In the genomic region with DNA sequence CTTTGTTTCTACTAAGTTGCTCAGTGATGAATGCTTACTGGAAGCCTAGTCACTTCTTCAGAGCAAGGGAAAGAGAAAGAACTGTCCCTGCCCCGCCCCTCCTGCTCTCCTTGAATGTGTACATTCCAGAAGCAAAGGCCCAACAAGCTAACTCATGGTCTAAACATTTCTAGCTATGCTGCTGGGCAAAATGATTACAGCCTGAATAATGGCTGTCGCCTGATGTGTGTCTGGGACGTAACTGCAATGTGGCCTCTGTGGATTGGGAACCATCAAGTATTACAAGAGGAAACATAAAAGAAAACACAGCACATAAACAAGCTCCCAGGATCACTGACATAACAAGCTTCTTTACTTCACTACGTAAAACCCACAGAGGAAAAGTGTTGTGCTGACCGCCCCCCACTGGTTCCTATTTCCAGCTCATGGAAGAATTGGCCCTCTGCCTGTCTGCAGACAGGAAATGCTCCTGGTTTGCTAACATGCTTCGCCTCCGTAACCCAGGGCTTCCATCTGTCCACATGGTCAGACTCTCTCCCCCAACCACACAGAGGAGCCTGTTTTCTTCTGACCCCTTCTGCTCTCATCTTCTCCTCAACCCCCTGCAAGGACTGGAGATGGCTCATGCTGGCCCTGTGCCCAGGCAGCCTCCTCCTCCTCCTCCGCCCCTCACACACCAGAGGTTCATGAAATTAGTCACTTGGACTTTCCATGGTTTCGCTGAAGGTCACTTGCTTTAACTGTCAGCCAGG, we compare ENCODE assay signal across 8 cellular contexts.
DNase-seq lines count a peak whose midpoint lies in the region; ATAC-seq and TF ChIP-seq lines count a peak whose summit lies in the region.

No MANE protein-coding gene starts in this region.

- H3K27ac Mint-ChIP-seq in activated CD8-positive, alpha-beta T cell treated with anti-CD3 and anti-CD28 coated beads, Interleukin-2, amount 10 ng/mL, durations not matched to agents 7 days and 5 days: peak overlapping the region; percentile 88
- peak overlapping the region in 9 of 10 donors; percentile 7 to 93 (median 86) for H3K27ac Mint-ChIP-seq in naive thymus-derived CD8-positive, alpha-beta T cell

- no peaks in the 10 kb centered on the region for H3K27me3 ChIP-seq in stomach

- TF ChIP-seq EP300 in stomach (IDR thresholded peaks at IDR 0.05): no peak

- DNase-seq in Daoy (ENCODE audit: low read depth) (peak; percentile 98), HT1080 (ENCODE audit: low read depth) (peak; percentile 100), stomach (peak; percentile 34), GDM1 (lab: John Stamatoyannopoulos, UW) (no peak)
- DNase-seq in activated CD8-positive, alpha-beta T cell treated with anti-CD3 and anti-CD28 coated beads, Interleukin-2, amount 10 ng/mL, durations not matched to agents 7 days and 5 days: peak; percentile 25
- DNase-seq in naive thymus-derived CD8-positive, alpha-beta T cell: no peak

- H3K4me1 ChIP-seq in stomach: peaks cover 20 to 44% (median 33%) of the 10 kb centered on the region in 4 donors

- no peak overlapping the region for H3K4me3 ChIP-seq in stomach

- no peak for TF ChIP-seq CTCF in stomach (IDR thresholded peaks at IDR 0.05)

- peak overlapping the region; percentile 76 to 85 (median 80) for H3K27ac ChIP-seq in stomach

- H3K36me3 ChIP-seq in stomach: no peaks in the 10 kb centered on the region

- 43 to 68% (median 62%) methylated on average over 9 of the region's 9 CpGs for WGBS in stomach, 5 donors

- POLR2A ChIA-PET in activated CD8-positive, alpha-beta T cell treated with anti-CD3 and anti-CD28 coated beads, Interleukin-2, amount 10 ng/mL, durations not matched to agents 7 days and 5 days (lab: Charles Lee): interaction anchor here (0.7 to 1.0 kb wide), 2 partner anchors 151 to 188 kb away, joined by 3 to 4 read pairs; a partner anchor contains a TSS
- POLR2A ChIA-PET in naive thymus-derived CD8-positive, alpha-beta T cell (lab: Charles Lee): interaction anchor here (0.9 to 1.1 kb wide), 4 partner anchors 9 to 16 kb away, joined by 3 to 4 read pairs (median 3); no protein-coding TSS in a partner anchor

- no peak overlapping the region for H3K4me3 Mint-ChIP-seq in activated CD8-positive, alpha-beta T cell treated with anti-CD3 and anti-CD28 coated beads, Interleukin-2, amount 10 ng/mL, durations not matched to agents 7 days and 5 days
- peak overlapping the region in 6 of 10 donors; percentile 1 to 73 (median 50) for H3K4me3 Mint-ChIP-seq in naive thymus-derived CD8-positive, alpha-beta T cell

- ATAC-seq in GM21447 (IDR thresholded peaks at IDR 0.05; ENCODE audit: unreplicated experiment) (peak; percentile 57), esophagus mucosa (peak; percentile 93)
- peak; percentile 34 for ATAC-seq in activated CD8-positive, alpha-beta T cell treated with anti-CD3 and anti-CD28 coated beads, Interleukin-2, amount 10 ng/mL, durations not matched to agents 7 days and 5 days
- ATAC-seq in naive thymus-derived CD8-positive, alpha-beta T cell: no peak

- H3K27me3 Mint-ChIP-seq in activated CD8-positive, alpha-beta T cell treated with anti-CD3 and anti-CD28 coated beads, Interleukin-2, amount 10 ng/mL, durations not matched to agents 7 days and 5 days (ENCODE audit: low read depth): no peaks in the 10 kb centered on the region
- H3K27me3 Mint-ChIP-seq in naive thymus-derived CD8-positive, alpha-beta T cell: no peaks in the 10 kb centered on the region

- CTCF ChIA-PET in activated CD8-positive, alpha-beta T cell treated with anti-CD3 and anti-CD28 coated beads, Interleukin-2, amount 10 ng/mL, durations not matched to agents 7 days and 5 days (lab: Charles Lee): interaction anchor here (0.9 to 1.5 kb wide), 4 partner anchors 11 to 187 kb away, joined by 4 to 5 read pairs (median 4); a partner anchor contains a TSS

- no peak for TF ChIP-seq POLR2A in stomach (IDR thresholded peaks at IDR 0.05)

- H3K36me3 Mint-ChIP-seq in activated CD8-positive, alpha-beta T cell treated with anti-CD3 and anti-CD28 coated beads, Interleukin-2, amount 10 ng/mL, durations not matched to agents 7 days and 5 days (ENCODE audit: low read depth): peaks cover 15% of the 10 kb centered on the region
- peaks cover 0 to 27% (median 15%) of the 10 kb centered on the region in 3 donors for H3K36me3 Mint-ChIP-seq in naive thymus-derived CD8-positive, alpha-beta T cell

- H3K9me3 ChIP-seq in stomach: no peaks in the 10 kb centered on the region

- H3K4me1 Mint-ChIP-seq in activated CD8-positive, alpha-beta T cell treated with anti-CD3 and anti-CD28 coated beads, Interleukin-2, amount 10 ng/mL, durations not matched to agents 7 days and 5 days (ENCODE audit: low read depth): peaks cover 32% of the 10 kb centered on the region
- peaks cover 28 to 74% (median 61%) of the 10 kb centered on the region in 4 donors for H3K4me1 Mint-ChIP-seq in naive thymus-derived CD8-positive, alpha-beta T cell

- H3K9me3 Mint-ChIP-seq in activated CD8-positive, alpha-beta T cell treated with anti-CD3 and anti-CD28 coated beads, Interleukin-2, amount 10 ng/mL, durations not matched to agents 7 days and 5 days (ENCODE audit: insufficient read depth): no peaks in the 10 kb centered on the region
- H3K9me3 Mint-ChIP-seq in naive thymus-derived CD8-positive, alpha-beta T cell: no peaks in the 10 kb centered on the region

- intact Hi-C loops in stomach (cut with DNase I; ENCODE audit: low total_unique reads): no loop called here

Comparison
In these comparisons a context has a peak if more than half of its experiments do, and no peak if none do; other contexts are left out.
1. DNase-seq: peak in Daoy (single experiment), HT1080 (single experiment), activated CD8-positive, alpha-beta T cell treated with anti-CD3 and anti-CD28 coated beads, Interleukin-2, amount 10 ng/mL, durations not matched to agents 7 days and 5 days (single experiment) and stomach (single experiment); none in naive thymus-derived CD8-positive, alpha-beta T cell (0 of 10) and GDM1 (single experiment).
2. ATAC-seq: peak in GM21447 (single experiment), activated CD8-positive, alpha-beta T cell treated with anti-CD3 and anti-CD28 coated beads, Interleukin-2, amount 10 ng/mL, durations not matched to agents 7 days and 5 days (single experiment) and esophagus mucosa (single experiment); none in naive thymus-derived CD8-positive, alpha-beta T cell (0 of 2).